6 cellular contexts compared by ENCODE assay signal in the genomic region with DNA sequence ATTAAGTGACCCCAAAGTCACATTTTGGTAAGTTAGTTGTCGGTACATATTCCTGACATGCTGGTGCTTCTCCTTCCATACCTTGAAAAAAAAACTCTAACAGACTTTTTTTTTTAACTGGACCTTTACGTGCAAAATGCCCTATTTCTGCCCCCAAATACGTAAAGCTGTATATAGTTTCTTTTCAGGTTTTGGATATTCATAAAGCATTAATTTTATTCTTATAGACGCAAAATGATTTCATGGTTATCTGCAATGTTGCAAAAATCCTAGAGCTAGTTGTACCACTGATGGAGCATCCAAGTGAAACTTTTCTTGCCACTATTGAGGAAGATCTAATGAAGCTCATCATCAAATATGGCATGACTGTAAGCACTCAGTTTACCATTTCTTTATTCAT.
"Had no signal": no experiment of that assay in that cellular context is flagged by ENCODE, and none has a peak within 500 bp of the region (broad histone marks: within the 10 kb centered on the region; RNA-seq: fewer than 3 reads in every experiment).

No MANE protein-coding gene starts in this region.

- FAIRE-seq: HepG2 had no signal

- H3K27ac ChIP-seq: HL-60, KMS-11 had no signal

- H3K4me2 ChIP-seq: KMS-11 had no signal

- H3K9ac ChIP-seq: KMS-11 had no signal

- DNase-seq: IMR-90, KBM-7, KG1 had no signal
